In genomic region chr6:121596441-121596840, GRCh38 we compare ENCODE assay signal across 22 cellular contexts.
"Had no signal": no experiment of that assay in that cellular context is flagged by ENCODE, and none has a peak within 500 bp of the region (broad histone marks: within the 10 kb centered on the region; RNA-seq: fewer than 3 reads in every experiment).

No MANE protein-coding gene starts in this region.

- H3K27me3 ChIP-seq: dorsolateral prefrontal cortex, foreskin keratinocyte, gastroesophageal sphincter, heart left ventricle, hepatocyte, ovary, sigmoid colon, transverse colon, upper lobe of right lung, uterus had no signal

- DNase-seq: dorsolateral prefrontal cortex; effector CD4-positive, alpha-beta T cell; foreskin keratinocyte; heart left ventricle; kidney; natural killer cell; occipital lobe; ovary; psoas muscle; right cardiac atrium; sigmoid colon; stimulated activated CD4-positive, alpha-beta T cell treated with anti-CD3 and anti-CD28 coated beads, Interleukin-2, amount 100 ng/mL, for 24 hours; stimulated activated CD4-positive, alpha-beta T cell treated with anti-CD3 and anti-CD28 coated beads, Interleukin-4, amount 100 ng/mL, for 4 hours; stimulated activated naive CD8-positive, alpha-beta T cell treated with anti-CD3 and anti-CD28 coated beads, Interleukin-15, Interleukin-2, amounts not matched to agents 100 U/mL and 50 U/mL, for 24 hours; transverse colon; upper lobe of right lung; uterus had no signal

- ATAC-seq: foreskin keratinocyte; gastroesophageal sphincter; heart left ventricle; left lobe of liver; natural killer cell; psoas muscle; right cardiac atrium; stimulated activated memory B cell treated with anti-CD40 and anti-IgM and Interleukin-4, amounts not matched to agents 10 μg/mL and 1 μg/mL and 100 μg/mL, for 72 hours; stimulated activated naive CD8-positive, alpha-beta T cell treated with anti-CD3 and anti-CD28 coated beads, Interleukin-15, Interleukin-2, amounts not matched to agents 100 U/mL and 50 U/mL, for 24 hours; upper lobe of right lung had no signal

- H3K36me3 ChIP-seq: gastroesophageal sphincter, heart left ventricle, ovary, sigmoid colon, transverse colon, upper lobe of right lung, uterus had no signal

- H3K27ac ChIP-seq: dorsolateral prefrontal cortex, foreskin keratinocyte, gastroesophageal sphincter, heart left ventricle, hepatocyte, ovary, psoas muscle, sigmoid colon, transverse colon, upper lobe of right lung, uterus had no signal

- H3K9me3 ChIP-seq: gastroesophageal sphincter, heart left ventricle, ovary, psoas muscle, sigmoid colon, transverse colon, upper lobe of right lung, uterus had no signal

- H3K4me3 ChIP-seq: dorsolateral prefrontal cortex, gastroesophageal sphincter, heart left ventricle, hepatocyte, lung, ovary, psoas muscle, sigmoid colon, transverse colon, upper lobe of right lung, uterus had no signal

- H3K4me1 ChIP-seq: heart left ventricle, psoas muscle, upper lobe of right lung, uterus had no signal
